In genomic region chr1:89080068-89080467, GRCh38 we compare ENCODE assay signal across 2 cellular contexts.
TF ChIP-seq lines count a peak whose summit lies in the region.

No MANE protein-coding gene starts in this region.

TF ChIP-seq in HEK293, 187 proteins besides CTCF, POLR2A, EP300 and RAD21:
- TF ChIP-seq SETDB1 (IDR thresholded peaks at IDR 0.05; ENCODE audit: insufficient read length, low read length): peak; percentile 37
TF ChIP-seq in HEK293: peak in this region for 1; not testable (repeated sequence) for 186.

TF ChIP-seq in GM12878, 131 proteins besides CTCF, POLR2A, EP300 and RAD21:
- TF ChIP-seq ZBTB33 (IDR thresholded peaks at IDR 0.05): peak; percentile 87; the same call in 1 of the 2 replicates
